In the genomic region with DNA sequence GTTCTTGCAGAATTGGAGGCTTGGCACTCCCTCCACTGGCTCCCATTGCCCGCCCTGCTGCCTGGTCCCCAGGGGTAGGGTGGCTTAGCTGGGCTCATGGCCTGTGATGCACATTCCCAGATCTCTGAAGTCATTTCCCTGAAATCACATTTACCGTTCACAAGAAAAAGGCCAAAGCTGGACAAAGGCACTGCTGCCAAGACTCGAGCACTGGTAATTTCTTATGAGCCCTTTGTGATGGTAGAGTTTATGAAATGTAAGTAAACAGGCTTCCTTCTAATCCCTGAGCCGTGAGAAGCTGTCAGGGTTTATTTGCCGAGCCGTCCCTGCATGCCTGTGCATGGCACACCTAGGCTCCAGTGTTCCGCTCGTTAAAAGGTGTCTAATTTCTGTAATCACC, we compare ENCODE assay signal across 1 cellular context.
TF ChIP-seq lines count a peak whose summit lies in the region.

No MANE protein-coding gene starts in this region.

TF ChIP-seq in HepG2, 621 proteins besides CTCF, POLR2A, EP300 and RAD21 (continued from another document):
- TF ChIP-seq, protein P1, sequence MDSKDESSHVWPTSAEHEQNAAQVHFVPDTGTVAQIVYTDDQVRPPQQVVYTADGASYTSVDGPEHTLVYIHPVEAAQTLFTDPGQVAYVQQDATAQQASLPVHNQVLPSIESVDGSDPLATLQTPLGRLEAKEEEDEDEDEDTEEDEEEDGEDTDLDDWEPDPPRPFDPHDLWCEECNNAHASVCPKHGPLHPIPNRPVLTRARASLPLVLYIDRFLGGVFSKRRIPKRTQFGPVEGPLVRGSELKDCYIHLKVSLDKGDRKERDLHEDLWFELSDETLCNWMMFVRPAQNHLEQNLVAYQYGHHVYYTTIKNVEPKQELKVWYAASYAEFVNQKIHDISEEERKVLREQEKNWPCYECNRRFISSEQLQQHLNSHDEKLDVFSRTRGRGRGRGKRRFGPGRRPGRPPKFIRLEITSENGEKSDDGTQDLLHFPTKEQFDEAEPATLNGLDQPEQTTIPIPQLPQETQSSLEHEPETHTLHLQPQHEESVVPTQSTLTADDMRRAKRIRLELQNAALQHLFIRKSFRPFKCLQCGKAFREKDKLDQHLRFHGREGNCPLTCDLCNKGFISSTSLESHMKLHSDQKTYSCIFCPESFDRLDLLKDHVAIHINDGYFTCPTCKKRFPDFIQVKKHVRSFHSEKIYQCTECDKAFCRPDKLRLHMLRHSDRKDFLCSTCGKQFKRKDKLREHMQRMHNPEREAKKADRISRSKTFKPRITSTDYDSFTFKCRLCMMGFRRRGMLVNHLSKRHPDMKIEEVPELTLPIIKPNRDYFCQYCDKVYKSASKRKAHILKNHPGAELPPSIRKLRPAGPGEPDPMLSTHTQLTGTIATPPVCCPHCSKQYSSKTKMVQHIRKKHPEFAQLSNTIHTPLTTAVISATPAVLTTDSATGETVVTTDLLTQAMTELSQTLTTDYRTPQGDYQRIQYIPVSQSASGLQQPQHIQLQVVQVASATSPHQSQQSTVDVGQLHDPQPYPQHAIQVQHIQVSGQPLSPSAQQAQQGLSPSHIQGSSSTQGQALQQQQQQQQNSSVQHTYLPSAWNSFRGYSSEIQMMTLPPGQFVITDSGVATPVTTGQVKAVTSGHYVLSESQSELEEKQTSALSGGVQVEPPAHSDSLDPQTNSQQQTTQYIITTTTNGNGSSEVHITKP (CRISPR knock-in tag; IDR thresholded peaks at IDR 0.05; ENCODE audit: low read depth), result no peak
